In genomic region chr16:77190478-77191258, GRCh38 we compare ENCODE assay signal across 1 cellular context.
TF ChIP-seq lines count a peak whose summit lies in the region.

TSS of gene MON1B (plus strand) at chr16:77191190. CDS start at chr16:77191486, 296 bp downstream.

TF ChIP-seq in HepG2, 621 proteins besides CTCF, POLR2A, EP300 and RAD21 (continued from another document and continues in another):
- TF ChIP-seq HMGXB3 (CRISPR knock-in tag; IDR thresholded peaks at IDR 0.05; ENCODE audit: borderline replicate concordance) (peak; percentile 65; the same call in 1 of the 2 replicates), ZFP36 (IDR thresholded peaks at IDR 0.05; ENCODE audit: borderline replicate concordance, low read depth, low read length, partially characterized antibody) (no peak), HNF4A (CRISPR knock-in tag; IDR thresholded peaks at IDR 0.05) (no peak), ZBTB7A (CRISPR knock-in tag; IDR thresholded peaks at IDR 0.05) (no peak), ZNF552 (CRISPR knock-in tag; IDR thresholded peaks at IDR 0.05; ENCODE audit: borderline replicate concordance) (peak; percentile 80; the same call in 1 of the 2 replicates), ZNF468 (CRISPR knock-in tag; IDR thresholded peaks at IDR 0.05) (no peak; the same call in 1 of the 2 replicates), ZFYVE20 (CRISPR knock-in tag; IDR thresholded peaks at IDR 0.05; ENCODE audit: borderline replicate concordance, low read depth) (no peak), SNAPC2 (CRISPR knock-in tag; IDR thresholded peaks at IDR 0.05) (no peak), ZBTB2 (CRISPR knock-in tag; IDR thresholded peaks at IDR 0.05; ENCODE audit: low read depth) (peak; percentile 61; the same call in 1 of the 2 replicates), SUZ12 (IDR thresholded peaks at IDR 0.05; ENCODE audit: low read depth, low read length) (no peak), PAXIP1 (CRISPR knock-in tag; conservative IDR thresholded peaks at IDR 0.05) (peak; percentile 43), ZNF329 (CRISPR knock-in tag; IDR thresholded peaks at IDR 0.05; ENCODE audit: low read depth) (no peak), ADNP (CRISPR knock-in tag; IDR thresholded peaks at IDR 0.05) (no peak), FOXP4 (CRISPR knock-in tag; IDR thresholded peaks at IDR 0.05) (peak; percentile 3; the same call in 1 of the 2 replicates), ZNF275 (CRISPR knock-in tag; IDR thresholded peaks at IDR 0.05; ENCODE audit: borderline replicate concordance) (no peak; the same call in none of the 2 replicates), TBX2 (CRISPR knock-in tag; IDR thresholded peaks at IDR 0.05; ENCODE audit: borderline replicate concordance) (peak; percentile 58; the same call in 1 of the 2 replicates), SNRNP70 (IDR thresholded peaks at IDR 0.05; ENCODE audit: low read depth, low read length) (no peak), NONO (IDR thresholded peaks at IDR 0.05) (no peak), NONO (CRISPR knock-in tag; conservative IDR thresholded peaks at IDR 0.05) (no peak; the same call in 1 of the 2 replicates), SP2 (CRISPR knock-in tag; IDR thresholded peaks at IDR 0.05) (peak; percentile 98), ZUFSP (CRISPR knock-in tag; IDR thresholded peaks at IDR 0.05; ENCODE audit: borderline replicate concordance) (no peak), SIX4 (CRISPR knock-in tag; IDR thresholded peaks at IDR 0.05) (no peak), CSRNP1 (CRISPR knock-in tag; IDR thresholded peaks at IDR 0.05) (0 out of 2 replicates have a peak, but pooled peaks have one; percentile 24), MTF1 (CRISPR knock-in tag; IDR thresholded peaks at IDR 0.05) (no peak), ZNF674 (CRISPR knock-in tag; IDR thresholded peaks at IDR 0.05; ENCODE audit: low read depth) (no peak), ZNF543 (CRISPR knock-in tag; IDR thresholded peaks at IDR 0.05) (no peak), SOX5 (CRISPR knock-in tag; IDR thresholded peaks at IDR 0.05; ENCODE audit: borderline replicate concordance) (no peak), NFATC3 (CRISPR knock-in tag; IDR thresholded peaks at IDR 0.05) (no peak; the same call in 1 of the 2 replicates), ZNF335 (CRISPR knock-in tag; IDR thresholded peaks at IDR 0.05) (peak; percentile 48; the same call in 1 of the 2 replicates), ZNF274 (CRISPR knock-in tag; IDR thresholded peaks at IDR 0.05) (no peak; the same call in 1 of the 2 replicates), ZSCAN29 (CRISPR knock-in tag; conservative IDR thresholded peaks at IDR 0.05) (no peak), ZNF761 (CRISPR knock-in tag; conservative IDR thresholded peaks at IDR 0.05) (no peak; the same call in 1 of the 2 replicates), NKX3-1 (CRISPR knock-in tag; IDR thresholded peaks at IDR 0.05) (no peak), SRY (CRISPR knock-in tag; IDR thresholded peaks at IDR 0.05) (no peak; the same call in 1 of the 2 replicates), PRDM15 (CRISPR knock-in tag; IDR thresholded peaks at IDR 0.05) (no peak), MEF2D (CRISPR knock-in tag; IDR thresholded peaks at IDR 0.05) (no peak; the same call in 1 of the 2 replicates), POLR2AphosphoS2 (IDR thresholded peaks at IDR 0.05; ENCODE audit: low read depth, low read length) (no peak), ZNF784 (CRISPR knock-in tag; IDR thresholded peaks at IDR 0.05; ENCODE audit: borderline replicate concordance) (no peak; the same call in none of the 2 replicates), ZNF766 (CRISPR knock-in tag; IDR thresholded peaks at IDR 0.05; ENCODE audit: borderline replicate concordance) (0 out of 2 replicates have a peak, but pooled peaks have one; percentile 9), ZBTB3 (CRISPR knock-in tag; IDR thresholded peaks at IDR 0.05; ENCODE audit: borderline replicate concordance, low read depth) (no peak), CC2D1A (CRISPR knock-in tag; IDR thresholded peaks at IDR 0.05) (peak; percentile 85; the same call in 1 of the 2 replicates)
